Comparison of ENCODE assay signal across 18 cellular contexts in the genomic region with DNA sequence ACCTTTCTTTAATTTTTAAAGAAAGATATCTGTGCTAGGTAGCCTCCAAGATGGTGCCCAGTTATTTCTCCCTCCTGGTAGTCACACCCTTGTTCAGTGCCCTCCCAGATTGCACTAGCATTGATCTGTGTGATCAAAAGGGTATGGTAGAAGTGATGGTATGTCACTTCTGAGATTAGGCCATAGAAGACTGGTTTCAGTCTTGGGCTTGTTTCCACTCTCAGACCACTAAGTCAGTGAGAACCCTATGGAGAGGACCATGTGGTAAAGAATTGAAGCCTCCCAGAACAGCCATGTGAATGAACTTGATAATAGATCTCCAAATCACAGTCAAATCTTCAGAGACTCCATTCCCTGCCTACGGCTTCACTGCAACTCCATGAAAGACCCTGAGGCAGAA. TPM values are rescaled to one million over a fixed set of nuclear protein-coding genes. Genes with fewer than 3 reads are reported as not detected.
A peak's percentile ranks its signal among the peaks of the same experiment; 100 is the strongest.
DNase-seq lines count a peak whose midpoint lies in the region; ATAC-seq lines count a peak whose summit lies in the region.
"Had no signal": no experiment of that assay in that cellular context is flagged by ENCODE, and none has a peak within 500 bp of the region (broad histone marks: within the 10 kb centered on the region; RNA-seq: fewer than 3 reads in every experiment).

No MANE protein-coding gene starts in this region.

- H3K36me3 Mint-ChIP-seq in activated naive CD8-positive, alpha-beta T cell, result peaks cover 33% of the 10 kb centered on the region
- peaks cover 69% of the 10 kb centered on the region for H3K36me3 Mint-ChIP-seq in activated naive CD8-positive, alpha-beta T cell treated with anti-CD3 and anti-CD28 coated beads for 36 hours
- H3K36me3 Mint-ChIP-seq in activated naive CD8-positive, alpha-beta T cell treated with anti-CD3 and anti-CD28 coated beads, Interleukin-2, amount 50 U/mL, for 24 hours (ENCODE audit: low read depth), result peaks cover 42% of the 10 kb centered on the region
- H3K36me3 Mint-ChIP-seq: CD4-positive, CD25-positive, alpha-beta regulatory T cell had no signal

- no peak for DNase-seq in activated naive CD8-positive, alpha-beta T cell treated with anti-CD3 and anti-CD28 coated beads for 36 hours
- no peak for DNase-seq in activated naive CD8-positive, alpha-beta T cell treated with anti-CD3 and anti-CD28 coated beads, Interleukin-2, amount 50 U/mL, for 24 hours
- DNase-seq in stimulated activated naive CD8-positive, alpha-beta T cell treated with anti-CD3 and anti-CD28 coated beads, Interleukin-15, Interleukin-2, amounts not matched to agents 100 U/mL and 50 U/mL, for 24 hours, result no peak
- DNase-seq: Caco-2; CD4-positive, CD25-positive, alpha-beta regulatory T cell; CD8-positive, alpha-beta T cell; DMS153; DND-41; GM23248; H9 had no signal

- ATAC-seq in activated naive CD8-positive, alpha-beta T cell treated with anti-CD3 and anti-CD28 coated beads, Interleukin-2, amount 50 U/mL, for 24 hours, result peak; percentile 84
- peak; percentile 71 for ATAC-seq in stimulated activated naive CD8-positive, alpha-beta T cell treated with anti-CD3 and anti-CD28 coated beads, Interleukin-15, Interleukin-2, amounts not matched to agents 100 U/mL and 50 U/mL, for 24 hours
- ATAC-seq in HG02970 (IDR thresholded peaks at IDR 0.05; ENCODE audit: low FRiP score, unreplicated experiment), result no peak
- no peak for ATAC-seq in GM21367 (IDR thresholded peaks at IDR 0.05; ENCODE audit: unreplicated experiment)
- ATAC-seq: CD8-positive, alpha-beta T cell; HCT116 had no signal

- H3K4me3 Mint-ChIP-seq in activated naive CD8-positive, alpha-beta T cell, result no peak overlapping the region
- no peak overlapping the region for H3K4me3 Mint-ChIP-seq in activated naive CD8-positive, alpha-beta T cell treated with anti-CD3 and anti-CD28 coated beads for 36 hours
- H3K4me3 Mint-ChIP-seq in activated naive CD8-positive, alpha-beta T cell treated with anti-CD3 and anti-CD28 coated beads, Interleukin-2, amount 50 U/mL, for 24 hours, result no peak overlapping the region
- H3K4me3 Mint-ChIP-seq: B cell; CD4-positive, CD25-positive, alpha-beta regulatory T cell; CD8-positive, alpha-beta T cell; H9 had no signal

- peaks cover 71% of the 10 kb centered on the region for H3K4me1 Mint-ChIP-seq in activated naive CD8-positive, alpha-beta T cell (ENCODE audit: low read depth)
- H3K4me1 Mint-ChIP-seq in activated naive CD8-positive, alpha-beta T cell treated with anti-CD3 and anti-CD28 coated beads for 36 hours, result peaks cover 56% of the 10 kb centered on the region
- H3K4me1 Mint-ChIP-seq in activated naive CD8-positive, alpha-beta T cell treated with anti-CD3 and anti-CD28 coated beads, Interleukin-2, amount 50 U/mL, for 24 hours, result peaks cover 56% of the 10 kb centered on the region
- H3K4me1 Mint-ChIP-seq: B cell, H9 had no signal

- H3K27me3 Mint-ChIP-seq in activated naive CD8-positive, alpha-beta T cell, result no peaks in the 10 kb centered on the region
- no peaks in the 10 kb centered on the region for H3K27me3 Mint-ChIP-seq in activated naive CD8-positive, alpha-beta T cell treated with anti-CD3 and anti-CD28 coated beads for 36 hours
- no peaks in the 10 kb centered on the region for H3K27me3 Mint-ChIP-seq in activated naive CD8-positive, alpha-beta T cell treated with anti-CD3 and anti-CD28 coated beads, Interleukin-2, amount 50 U/mL, for 24 hours
- H3K27me3 Mint-ChIP-seq: B cell had no signal

- H3K27ac Mint-ChIP-seq in activated naive CD8-positive, alpha-beta T cell, result peak overlapping the region; percentile 10
- no peak overlapping the region for H3K27ac Mint-ChIP-seq in activated naive CD8-positive, alpha-beta T cell treated with anti-CD3 and anti-CD28 coated beads for 36 hours
- H3K27ac Mint-ChIP-seq in activated naive CD8-positive, alpha-beta T cell treated with anti-CD3 and anti-CD28 coated beads, Interleukin-2, amount 50 U/mL, for 24 hours, result no peak overlapping the region
- H3K27ac Mint-ChIP-seq: B cell; CD8-positive, alpha-beta T cell; H9 had no signal

- H3K9me3 Mint-ChIP-seq in activated naive CD8-positive, alpha-beta T cell (ENCODE audit: low read depth), result no peaks in the 10 kb centered on the region
- peaks cover 6% of the 10 kb centered on the region for H3K9me3 Mint-ChIP-seq in activated naive CD8-positive, alpha-beta T cell treated with anti-CD3 and anti-CD28 coated beads for 36 hours
- peaks cover 7% of the 10 kb centered on the region for H3K9me3 Mint-ChIP-seq in activated naive CD8-positive, alpha-beta T cell treated with anti-CD3 and anti-CD28 coated beads, Interleukin-2, amount 50 U/mL, for 24 hours
- H3K9me3 Mint-ChIP-seq: CD8-positive, alpha-beta T cell; H9 had no signal

RNA-seq across cellular contexts. Expression of gene THEMIS, which starts 57.3 kb away (rescaled TPM):
- total RNA-seq in activated naive CD8-positive, alpha-beta T cell treated with anti-CD3 and anti-CD28 coated beads for 36 hours, result 10 to 100 TPM; 48.3 to 49.7 TPM
- total RNA-seq: A172, A673, Caco-2, H4, H9 had no signal

Comparison
In these comparisons a context has a peak if more than half of its experiments do, and no peak if none do; other contexts are left out.
1. ATAC-seq: peak in activated naive CD8-positive, alpha-beta T cell treated with anti-CD3 and anti-CD28 coated beads, Interleukin-2, amount 50 U/mL, for 24 hours (single experiment) and stimulated activated naive CD8-positive, alpha-beta T cell treated with anti-CD3 and anti-CD28 coated beads, Interleukin-15, Interleukin-2, amounts not matched to agents 100 U/mL and 50 U/mL, for 24 hours (single experiment); none in HG02970 (single experiment) and GM21367 (single experiment).